18 cellular contexts compared by ENCODE assay signal in genomic region chr15:95410757-95411156, GRCh38.
DNase-seq lines count a peak whose midpoint lies in the region; TF ChIP-seq lines count a peak whose summit lies in the region.
"Had no signal": no experiment of that assay in that cellular context is flagged by ENCODE, and none has a peak within 500 bp of the region (broad histone marks: within the 10 kb centered on the region; RNA-seq: fewer than 3 reads in every experiment).

No MANE protein-coding gene starts in this region.

- peak; percentile 21 for DNase-seq in DMS114 treated with DMSO at 0.1 percent for 48 hours (lab: John Stamatoyannopoulos, UW; ENCODE audit: unreplicated experiment)
- DNase-seq in M059J (ENCODE audit: low read depth) = peak; percentile 4
- DNase-seq in dermis blood vessel endothelial cell = peak; percentile 13
- DNase-seq in nephron progenitor cell = no peak
- no peak for DNase-seq in amniotic stem cell (lab: John Stamatoyannopoulos, UW)
- no peak for DNase-seq in H4 (ENCODE audit: low spot score)
- DNase-seq in pons (ENCODE audit: low spot score) = no peak
- DNase-seq: CD8-positive, alpha-beta memory T cell; DMS 273 treated with DMSO at 0.1 percent for 48 hours; EL; H7; Kasumi-1; MV-4-11; NCI-H1436 treated with DMSO at 0.1 percent for 48 hours; NCI-H2081 treated with DMSO at 0.1 percent for 48 hours; NCI-H2227 treated with DMSO at 0.1 percent for 48 hours; NCI-H526; PC-9 had no signal

- H3K9me3 Mint-ChIP-seq in nephron progenitor cell = peaks cover 24% of the 10 kb centered on the region
- H3K9me3 Mint-ChIP-seq: CD8-positive, alpha-beta memory T cell had no signal

- peaks cover 33% of the 10 kb centered on the region for H3K36me3 Mint-ChIP-seq in nephron progenitor cell (ENCODE audit: low read depth)
- H3K36me3 Mint-ChIP-seq: CD8-positive, alpha-beta memory T cell had no signal

- no peaks in the 10 kb centered on the region for H3K27me3 Mint-ChIP-seq in nephron progenitor cell (ENCODE audit: low read depth, poor library complexity)
- H3K27me3 Mint-ChIP-seq: CD8-positive, alpha-beta memory T cell had no signal

- peak overlapping the region; percentile 21 for H3K27ac Mint-ChIP-seq in nephron progenitor cell

- H3K4me1 Mint-ChIP-seq in nephron progenitor cell = peaks cover 49% of the 10 kb centered on the region

- no peak for TF ChIP-seq CTCF in nephron progenitor cell (IDR thresholded peaks at IDR 0.05)

- H3K4me3 Mint-ChIP-seq in nephron progenitor cell = no peak overlapping the region

Comparison
In these comparisons a context has a peak if more than half of its experiments do, and no peak if none do; other contexts are left out.
1. DNase-seq: peak in DMS114 treated with DMSO at 0.1 percent for 48 hours (single experiment), M059J (single experiment) and dermis blood vessel endothelial cell (single experiment); none in nephron progenitor cell (single experiment), amniotic stem cell (single experiment), H4 (single experiment) and pons (single experiment).